In genomic region chr2:215942194-215942593, GRCh38 we compare ENCODE assay signal across 28 cellular contexts.
"Had no signal": no experiment of that assay in that cellular context is flagged by ENCODE, and none has a peak within 500 bp of the region (broad histone marks: within the 10 kb centered on the region; RNA-seq: fewer than 3 reads in every experiment).

No MANE protein-coding gene starts in this region.

- H3K4me2 ChIP-seq: hepatocyte had no signal

- H3K27me3 Mint-ChIP-seq: naive thymus-derived CD4-positive, alpha-beta T cell; natural killer cell treated with Interleukin-12 subunit alpha and Interleukin-12 subunit beta and Interleukin-15 and Interleukin-18, amount 100 ng/mL, for 72 hours; stimulated activated naive B cell treated with anti-CD40 and anti-IgM and Interleukin-4, amounts not matched to agents 10 μg/mL and 1 μg/mL and 100 μg/mL, for 72 hours had no signal

- H3K9me3 ChIP-seq: left lung, mucosa of descending colon, pancreas, prostate gland, stomach, testis, thyroid gland, transverse colon, upper lobe of left lung had no signal

- H3K4me1 Mint-ChIP-seq: mesothelial cell of epicardium; stimulated activated naive B cell treated with anti-CD40 and anti-IgM and Interleukin-4, amounts not matched to agents 10 μg/mL and 1 μg/mL and 100 μg/mL, for 72 hours had no signal

- H3K4me3 ChIP-seq: hepatocyte, left lung, lung, mucosa of descending colon, pancreas, prostate gland, skin epidermis, stomach, testis, thyroid gland, transverse colon, upper lobe of left lung had no signal

- DNase-seq: islet precursor cell; left cardiac atrium; left lung; mesendoderm; mucosa of descending colon; naive thymus-derived CD4-positive, alpha-beta T cell; pancreas; posterior cingulate gyrus; retina; right cardiac atrium; stimulated activated CD4-positive, alpha-beta T cell treated with anti-CD3 and anti-CD28 coated beads, Interleukin-12 subunit alpha, Interleukin-12 subunit beta, amount 100 ng/mL, for 4 hours; stimulated activated CD4-positive, alpha-beta T cell treated with anti-CD3 and anti-CD28 coated beads, Interleukin-15, amount 100 ng/mL, for 24 hours; stimulated activated CD4-positive, alpha-beta T cell treated with anti-CD3 and anti-CD28 coated beads, Interleukin-2, amount 100 ng/mL, for 24 hours; stimulated activated CD4-positive, alpha-beta T cell treated with anti-CD3 and anti-CD28 coated beads, Interleukin-4, amount 100 ng/mL, for 1 hour; stimulated activated naive B cell treated with anti-CD40 and anti-IgM and Interleukin-4, amounts not matched to agents 10 μg/mL and 1 μg/mL and 100 μg/mL, for 72 hours; stimulated activated naive CD8-positive, alpha-beta T cell treated with anti-CD3 and anti-CD28 coated beads, Interleukin-15, Interleukin-2, amounts not matched to agents 100 U/mL and 50 U/mL, for 24 hours; stomach; testis; thyroid gland; transverse colon; upper lobe of left lung had no signal

- H2AFZ ChIP-seq: hepatocyte had no signal

- H3K4me3 Mint-ChIP-seq: mesothelial cell of epicardium; naive thymus-derived CD4-positive, alpha-beta T cell; natural killer cell treated with Interleukin-12 subunit alpha and Interleukin-12 subunit beta and Interleukin-15 and Interleukin-18, amount 100 ng/mL, for 72 hours; stimulated activated naive B cell treated with anti-CD40 and anti-IgM and Interleukin-4, amounts not matched to agents 10 μg/mL and 1 μg/mL and 100 μg/mL, for 72 hours had no signal

- H3K36me3 ChIP-seq: pancreas, prostate gland had no signal

- H3K27ac ChIP-seq: hepatocyte, left lung, pancreas, prostate gland, skin epidermis, stomach, testis, thyroid gland, transverse colon, upper lobe of left lung had no signal

- H3K4me1 ChIP-seq: left lung, pancreas, prostate gland, stomach, testis, thyroid gland, transverse colon, upper lobe of left lung had no signal

- H3K27ac Mint-ChIP-seq: mesothelial cell of epicardium; natural killer cell treated with Interleukin-12 subunit alpha and Interleukin-12 subunit beta and Interleukin-15 and Interleukin-18, amount 100 ng/mL, for 72 hours; stimulated activated naive B cell treated with anti-CD40 and anti-IgM and Interleukin-4, amounts not matched to agents 10 μg/mL and 1 μg/mL and 100 μg/mL, for 72 hours had no signal

- H3K9me3 Mint-ChIP-seq: mesothelial cell of epicardium; naive thymus-derived CD4-positive, alpha-beta T cell; natural killer cell treated with Interleukin-12 subunit alpha and Interleukin-12 subunit beta and Interleukin-15 and Interleukin-18, amount 100 ng/mL, for 72 hours; stimulated activated naive B cell treated with anti-CD40 and anti-IgM and Interleukin-4, amounts not matched to agents 10 μg/mL and 1 μg/mL and 100 μg/mL, for 72 hours had no signal

- H3K79me2 ChIP-seq: hepatocyte had no signal

- ATAC-seq: left cardiac atrium; left lung; mucosa of descending colon; naive thymus-derived CD4-positive, alpha-beta T cell; natural killer cell treated with Interleukin-12 subunit alpha and Interleukin-12 subunit beta and Interleukin-15 and Interleukin-18, amount 100 ng/mL, for 72 hours; pancreas; right cardiac atrium; sciatic nerve; stimulated activated naive B cell treated with anti-CD40 and anti-IgM and Interleukin-4, amounts not matched to agents 10 μg/mL and 1 μg/mL and 100 μg/mL, for 72 hours; stimulated activated naive CD8-positive, alpha-beta T cell treated with anti-CD3 and anti-CD28 coated beads, Interleukin-15, Interleukin-2, amounts not matched to agents 100 U/mL and 50 U/mL, for 24 hours had no signal

- H3K27me3 ChIP-seq: hepatocyte, left lung, pancreas, stomach, testis, thyroid gland, transverse colon, upper lobe of left lung had no signal
